10 cellular contexts compared by ENCODE assay signal in the genomic region with DNA sequence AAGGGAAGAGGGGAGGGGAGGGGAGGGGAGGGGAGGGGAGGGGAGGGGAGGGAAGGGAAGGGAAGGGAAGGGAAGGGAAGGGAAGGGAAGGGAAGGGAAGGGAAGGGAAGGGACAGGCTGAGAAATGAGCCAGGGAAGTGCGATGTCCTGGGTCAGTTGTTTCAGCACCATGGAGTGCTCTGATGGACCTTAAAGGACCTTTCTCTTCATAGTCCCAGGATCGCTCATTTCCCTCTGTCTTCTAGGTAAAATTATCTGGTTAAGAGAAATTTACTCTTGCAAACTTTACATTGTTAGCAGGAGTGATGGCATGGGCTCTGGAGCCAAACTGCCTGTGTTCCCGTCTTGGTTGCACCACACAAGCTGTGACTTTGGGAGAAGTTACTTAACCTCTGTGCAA.
"Had no signal": no experiment of that assay in that cellular context is flagged by ENCODE, and none has a peak within 500 bp of the region (broad histone marks: within the 10 kb centered on the region; RNA-seq: fewer than 3 reads in every experiment).

No MANE protein-coding gene starts in this region.

- H3K4me1 Mint-ChIP-seq: IgD-negative memory B cell had no signal

- H3K4me3 Mint-ChIP-seq: GM23338, H9, HFFc6, IgD-negative memory B cell had no signal

- H3K4me3 ChIP-seq: GM23338 had no signal

- H3K36me3 Mint-ChIP-seq: IgD-negative memory B cell had no signal

- FAIRE-seq: H1, H54 had no signal

- H3K27ac ChIP-seq: HL-60, KMS-11 had no signal

- H3K27ac Mint-ChIP-seq: GM23338, H9, HFFc6, IgD-negative memory B cell had no signal

- H3K9me3 Mint-ChIP-seq: GM23338, H9, HFFc6, IgD-negative memory B cell had no signal

- H3K9ac ChIP-seq: KMS-11 had no signal

- H3K4me2 ChIP-seq: GM23338, KMS-11 had no signal

- H2AFZ ChIP-seq: GM23338 had no signal

- DNase-seq: H9, HCEC 1CT, HFFc6, KBM-7 had no signal

- ATAC-seq: GM23338 had no signal
